24 cellular contexts compared by ENCODE assay signal in the genomic region with DNA sequence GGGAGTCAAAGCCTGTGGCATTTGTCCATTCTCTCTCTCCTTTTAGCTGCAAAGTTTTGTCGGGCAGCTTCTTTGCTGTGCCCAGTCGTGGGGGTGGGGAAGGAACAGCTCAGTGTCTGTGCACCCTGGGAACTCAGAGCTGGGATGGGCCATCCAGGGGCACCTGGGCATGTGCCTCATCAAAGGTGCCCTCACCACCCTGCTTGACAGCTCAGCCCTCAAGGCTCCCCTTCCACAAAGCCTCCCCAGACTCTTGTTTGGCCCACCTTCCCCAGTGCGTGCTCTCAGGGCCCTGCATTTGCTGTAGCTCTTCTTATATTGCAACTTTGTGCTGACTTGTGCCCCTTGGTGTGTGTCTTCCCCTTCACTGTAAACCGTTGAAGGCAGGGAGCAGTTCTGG.
DNase-seq lines count a peak whose midpoint lies in the region; ATAC-seq, FAIRE-seq and TF ChIP-seq lines count a peak whose summit lies in the region.
"Had no signal": no experiment of that assay in that cellular context is flagged by ENCODE, and none has a peak within 500 bp of the region (broad histone marks: within the 10 kb centered on the region; RNA-seq: fewer than 3 reads in every experiment).

No MANE protein-coding gene starts in this region.

- no peaks in the 10 kb centered on the region for H3K79me1 ChIP-seq in H1 (ENCODE audit: low read depth, low read length)

- H3K14ac ChIP-seq in H1 (ENCODE audit: insufficient read length): no peak overlapping the region

- TF ChIP-seq CTCF in HEK293 (tag by site-specific recombination; IDR thresholded peaks at IDR 0.05) (no peak), H1 (IDR thresholded peaks at IDR 0.05; ENCODE audit: control extremely low read depth in 1 of 3, insufficient read depth in 1 of 3, low read depth in 1 of 3, low read length in 3 of 3) (no peak), spleen (IDR thresholded peaks at IDR 0.05 in 8 of 11, conservative IDR thresholded peaks at IDR 0.05 in 3 of 11) (no peak)

- H2AK5ac ChIP-seq in H1 (ENCODE audit: low read depth, low read length): no peak overlapping the region

- intact Hi-C loops in spleen (cut with DNase I; ENCODE audit: low total_unique reads): no loop called here

- no peaks in the 10 kb centered on the region for H3K79me2 ChIP-seq in H1 (ENCODE audit: control insufficient read depth in 1 of 2, insufficient read depth in 2 of 2, low read length in 2 of 2)

- no peak overlapping the region for H2BK15ac ChIP-seq in H1 (ENCODE audit: low read length)

- H3K56ac ChIP-seq in H1 (replicated peaks; ENCODE audit: insufficient read length, low read depth, low read length): no peak overlapping the region

- H3K4me3 ChIP-seq in HEK293 (ENCODE audit: low read depth, low read length) (no peak overlapping the region), H1 (ENCODE audit: extremely low read depth in 1 of 4, insufficient read depth in 2 of 4, low read depth in 3 of 4, low read length in 4 of 4) (no peak overlapping the region), spleen (no peak overlapping the region)
- H3K4me3 ChIP-seq: A549; BLaER1 treated with 17β-estradiol and CSF1 and Interleukin-3, amounts not matched to agents 10 nM and 100 nM; GM12878 had no signal

- POLR2A ChIA-PET in HEK293 (lab: Yijun Ruan, JAX): no interaction called here
- POLR2A ChIA-PET in H1 (lab: Charles Lee; ENCODE audit: partially characterized antibody): no interaction called here

- H3K18ac ChIP-seq in H1 (ENCODE audit: extremely low read depth, low read length): no peak overlapping the region

- no peak for ATAC-seq in HG03159 (IDR thresholded peaks at IDR 0.05; ENCODE audit: unreplicated experiment)
- ATAC-seq: A549, GM12878 had no signal

- no peak for TF ChIP-seq POLR2A in H1 (IDR thresholded peaks at IDR 0.05; ENCODE audit: control extremely low read depth in 1 of 2, low read depth in 2 of 2, low read length in 2 of 2)
- no peak for TF ChIP-seq POLR2A in spleen (IDR thresholded peaks at IDR 0.05)

- TF ChIP-seq EP300 in H1 (IDR thresholded peaks at IDR 0.05; ENCODE audit: borderline replicate concordance in 1 of 2, low read depth in 2 of 2, low read length in 2 of 2): no peak

- TF ChIP-seq RAD21 in H1 (IDR thresholded peaks at IDR 0.05 in 1 of 2, conservative IDR thresholded peaks at IDR 0.05 in 1 of 2; ENCODE audit: low read depth in 2 of 2, low read length in 2 of 2): no peak

- H3K4me1 ChIP-seq in HEK293 (ENCODE audit: control insufficient read depth, insufficient read depth, low read length) (peaks cover 17% of the 10 kb centered on the region), H1 (replicated peaks in 1 of 4; ENCODE audit: control insufficient read depth in 3 of 4, insufficient read depth in 4 of 4, low read length in 3 of 4) (peaks cover 0 to 4% (median 3%) of the 10 kb centered on the region in 4 experiments; a peak in 3 of 7 replicates), spleen (no peaks in the 10 kb centered on the region)
- H3K4me1 ChIP-seq: A549; BLaER1 treated with 17β-estradiol and CSF1 and Interleukin-3, amounts not matched to agents 10 nM and 100 nM had no signal

- no peak overlapping the region for H2BK20ac ChIP-seq in H1 (ENCODE audit: low read length)

- no peak overlapping the region for H4K5ac ChIP-seq in H1 (ENCODE audit: insufficient read length, low read depth, low read length)

- no peak for DNase-seq in H1 (ENCODE audit: low read depth in 1 of 2, low spot score in 2 of 2)
- DNase-seq in spleen: peak; percentile 60
- no peak for DNase-seq in MV-4-11 (lab: John Stamatoyannopoulos, UW)
- DNase-seq in HuH-7 (ENCODE audit: low spot score): no peak
- DNase-seq: 8988T; ACHN; AML-193; CD4-positive, alpha-beta T cell; CD8-positive, alpha-beta memory T cell; DMS 273 treated with DMSO at 0.1 percent for 48 hours; DMS79; EL; GDM1; GOT3; H7; HCEC 1CT had no signal

- 87% methylated on average over 4 of the region's 4 CpGs; no CpG with 5 or more reads in 1 of the 2 experiments for whole genome bisulfite sequencing in H1 (ENCODE audit: extremely low coverage in 1 of 2, insufficient coverage in 1 of 2, insufficient read length in 1 of 2, insufficient replicate concordance in 2 of 2, low coverage in 1 of 2, low lambda C conversion rate in 2 of 2, missing lambda C conversion rate in 1 of 2), 2 experiments
- 81 to 89% (median 85%) methylated on average over 4 of the region's 4 CpGs for WGBS in spleen, 5 donors

- no peaks in the 10 kb centered on the region for H4K20me1 ChIP-seq in H1 (replicated peaks in 1 of 2; ENCODE audit: control insufficient read depth in 1 of 2, insufficient read depth in 2 of 2, low read length in 2 of 2)
- H4K20me1 ChIP-seq: BLaER1 treated with 17β-estradiol and CSF1 and Interleukin-3, amounts not matched to agents 10 nM and 100 nM had no signal

- no peak overlapping the region; the same call in 1 of the 2 replicates for H3K27ac ChIP-seq in HEK293 (ENCODE audit: extremely low read depth, low read depth, low read length)
- H3K27ac ChIP-seq in H1 (ENCODE audit: low read depth, low read length): no peak overlapping the region
- no peak overlapping the region for H3K27ac ChIP-seq in spleen
- H3K27ac ChIP-seq: A549; BLaER1 treated with 17β-estradiol and CSF1 and Interleukin-3, amounts not matched to agents 10 nM and 100 nM had no signal

- H3K4me2 ChIP-seq in H1 (ENCODE audit: insufficient read depth in 1 of 2, low read depth in 2 of 2, low read length in 2 of 2): no peak overlapping the region
- H3K4me2 ChIP-seq: A549; BLaER1 treated with 17β-estradiol and CSF1 and Interleukin-3, amounts not matched to agents 10 nM and 100 nM had no signal

- no peak for FAIRE-seq in H1 (lab: Jason Lieb, UNC)
- FAIRE-seq: A549, D721Med, GM12878, GM18507 had no signal

- H2BK5ac ChIP-seq in H1 (ENCODE audit: low read depth, low read length): no peak overlapping the region

- H4K91ac ChIP-seq in H1 (replicated peaks; ENCODE audit: insufficient read length, low read length): no peak overlapping the region

- H3K4ac ChIP-seq in H1 (replicated peaks; ENCODE audit: insufficient read length, low read depth, low read length): no peak overlapping the region

- H3K23ac ChIP-seq in H1 (ENCODE audit: insufficient read length): no peak overlapping the region

- no peak overlapping the region for H2BK120ac ChIP-seq in H1 (replicated peaks; ENCODE audit: low read depth, low read length)

- no peak overlapping the region for H3K9ac ChIP-seq in H1 (replicated peaks in 1 of 4; ENCODE audit: extremely low read depth in 1 of 4, low read depth in 3 of 4, low read length in 3 of 4)
- H3K9ac ChIP-seq: BLaER1 treated with 17β-estradiol and CSF1 and Interleukin-3, amounts not matched to agents 10 nM and 100 nM had no signal

- CTCF ChIA-PET in HEK293 (lab: Yijun Ruan, JAX): interaction anchor here (0.6 to 1.5 kb wide), 2 partner anchors 14 to 438 kb away, joined by 3 read pairs; no protein-coding TSS in a partner anchor
- CTCF ChIA-PET in H1 (lab: Charles Lee; ENCODE audit: partially characterized antibody): interaction anchor here (0.7 to 11.2 kb wide), 12 partner anchors 10 to 82 kb away, joined by 3 to 87 read pairs (median 4); no protein-coding TSS in a partner anchor

- H3K27me3 ChIP-seq in H1 (replicated peaks in 1 of 4; ENCODE audit: control insufficient read depth in 3 of 4, extremely low read depth in 1 of 4, insufficient read depth in 3 of 4, low read length in 3 of 4) (no peaks in the 10 kb centered on the region), spleen (replicated peaks in 1 of 7) (peaks cover 0 to 4% (median 0%) of the 10 kb centered on the region in 7 donors)
- H3K27me3 ChIP-seq: BE2C; BLaER1 treated with 17β-estradiol and CSF1 and Interleukin-3, amounts not matched to agents 10 nM and 100 nM had no signal

- H2BK12ac ChIP-seq in H1 (ENCODE audit: low read depth, low read length): 0 out of 2 replicates have a peak overlapping the region, but pooled peaks have one; percentile 17

- H4K8ac ChIP-seq in H1 (ENCODE audit: extremely low read depth, insufficient read depth, low read length): no peak overlapping the region

- no peak overlapping the region; the same call in 1 of the 2 replicates for H2AFZ ChIP-seq in H1 (ENCODE audit: low read length)

- no peaks in the 10 kb centered on the region for H3K23me2 ChIP-seq in H1 (ENCODE audit: low read depth, low read length)

- no peaks in the 10 kb centered on the region for H3K9me3 ChIP-seq in HEK293 (ENCODE audit: control insufficient read depth, insufficient read depth, low read depth, low read length)
- no peaks in the 10 kb centered on the region for H3K9me3 ChIP-seq in H1 (ENCODE audit: insufficient read depth in 2 of 2, low read depth in 1 of 2, low read length in 1 of 2)
- H3K9me3 ChIP-seq in spleen: no peaks in the 10 kb centered on the region
- H3K9me3 ChIP-seq: A549; BE2C; BLaER1 treated with 17β-estradiol and CSF1 and Interleukin-3, amounts not matched to agents 10 nM and 100 nM had no signal

- H3K36me3 ChIP-seq in HEK293 (ENCODE audit: control insufficient read depth in 2 of 2, insufficient read depth in 1 of 2, low read length in 2 of 2): no peaks in the 10 kb centered on the region
- no peaks in the 10 kb centered on the region for H3K36me3 ChIP-seq in H1 (ENCODE audit: control insufficient read depth in 2 of 4, insufficient read depth in 4 of 4, low read length in 3 of 4)
- H3K36me3 ChIP-seq in spleen: no peaks in the 10 kb centered on the region
- H3K36me3 ChIP-seq: BE2C; BLaER1 treated with 17β-estradiol and CSF1 and Interleukin-3, amounts not matched to agents 10 nM and 100 nM had no signal

TF ChIP-seq in HEK293, 187 proteins besides CTCF, POLR2A, EP300 and RAD21:
- TF ChIP-seq ZNF341 (tag by site-specific recombination; IDR thresholded peaks at IDR 0.05; ENCODE audit: low read depth) (peak; percentile 60), ZNF155 (tag by site-specific recombination; IDR thresholded peaks at IDR 0.05) (no peak)

TF ChIP-seq in H1, 55 proteins besides CTCF, POLR2A, EP300 and RAD21 (continues in another document):
- TF ChIP-seq JUND (IDR thresholded peaks at IDR 0.05; ENCODE audit: low read length) (no peak), RBBP5 (IDR thresholded peaks at IDR 0.05; ENCODE audit: borderline replicate concordance, low read depth, low read length) (no peak), PHF8 (conservative IDR thresholded peaks at IDR 0.05; ENCODE audit: low read depth, low read length) (no peak), HDAC6 (IDR thresholded peaks at IDR 0.05; ENCODE audit: low read depth, low read length) (no peak), TAF7 (optimal IDR thresholded peaks at IDR 0.05; ENCODE audit: borderline replicate concordance, low read depth, low read length) (no peak), BRCA1 (IDR thresholded peaks at IDR 0.05; ENCODE audit: low read depth, low read length) (no peak), SP1 (IDR thresholded peaks at IDR 0.05; ENCODE audit: low read depth, low read length) (no peak), CHD2 (IDR thresholded peaks at IDR 0.05; ENCODE audit: low read length) (no peak)
- TF ChIP-seq, protein P1, sequence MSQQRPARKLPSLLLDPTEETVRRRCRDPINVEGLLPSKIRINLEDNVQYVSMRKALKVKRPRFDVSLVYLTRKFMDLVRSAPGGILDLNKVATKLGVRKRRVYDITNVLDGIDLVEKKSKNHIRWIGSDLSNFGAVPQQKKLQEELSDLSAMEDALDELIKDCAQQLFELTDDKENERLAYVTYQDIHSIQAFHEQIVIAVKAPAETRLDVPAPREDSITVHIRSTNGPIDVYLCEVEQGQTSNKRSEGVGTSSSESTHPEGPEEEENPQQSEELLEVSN (IDR thresholded peaks at IDR 0.05): no peak
